1 cellular context compared by ENCODE assay signal in genomic region chr12:50763637-50764115, GRCh38.
TF ChIP-seq lines count a peak whose summit lies in the region.

TSS of gene ATF1 (plus strand) at chr12:50764101. CDS start at chr12:50780146, 16,045 bp downstream.

TF ChIP-seq in IMR-90, 13 proteins besides CTCF, POLR2A, EP300 and RAD21 (continued from another document):
- TF ChIP-seq ELK1 (IDR thresholded peaks at IDR 0.05; ENCODE audit: borderline replicate concordance, low read depth, low read length): no peak
- TF ChIP-seq CEBPB (IDR thresholded peaks at IDR 0.05; ENCODE audit: low read depth, low read length): no peak
- 0 out of 2 replicates have a peak, but pooled peaks have one; percentile 3 for TF ChIP-seq NFE2L2 (IDR thresholded peaks at IDR 0.05; ENCODE audit: low read depth, low read length)
- TF ChIP-seq FOS (IDR thresholded peaks at IDR 0.05; ENCODE audit: low read depth, low read length): peak; percentile 7; the same call in 1 of the 2 replicates
- TF ChIP-seq MAFK (IDR thresholded peaks at IDR 0.05; ENCODE audit: low read depth, low read length): no peak
- peak; percentile 98 for TF ChIP-seq USF2 (IDR thresholded peaks at IDR 0.05; ENCODE audit: low read depth, low read length)
- peak; percentile 67; the same call in 1 of the 2 replicates for TF ChIP-seq BHLHE40 (IDR thresholded peaks at IDR 0.05; ENCODE audit: low read depth, low read length)
- no peak for TF ChIP-seq RFX5 (IDR thresholded peaks at IDR 0.05; ENCODE audit: low read depth, low read length)
